8 cellular contexts compared by ENCODE assay signal in the genomic region with DNA sequence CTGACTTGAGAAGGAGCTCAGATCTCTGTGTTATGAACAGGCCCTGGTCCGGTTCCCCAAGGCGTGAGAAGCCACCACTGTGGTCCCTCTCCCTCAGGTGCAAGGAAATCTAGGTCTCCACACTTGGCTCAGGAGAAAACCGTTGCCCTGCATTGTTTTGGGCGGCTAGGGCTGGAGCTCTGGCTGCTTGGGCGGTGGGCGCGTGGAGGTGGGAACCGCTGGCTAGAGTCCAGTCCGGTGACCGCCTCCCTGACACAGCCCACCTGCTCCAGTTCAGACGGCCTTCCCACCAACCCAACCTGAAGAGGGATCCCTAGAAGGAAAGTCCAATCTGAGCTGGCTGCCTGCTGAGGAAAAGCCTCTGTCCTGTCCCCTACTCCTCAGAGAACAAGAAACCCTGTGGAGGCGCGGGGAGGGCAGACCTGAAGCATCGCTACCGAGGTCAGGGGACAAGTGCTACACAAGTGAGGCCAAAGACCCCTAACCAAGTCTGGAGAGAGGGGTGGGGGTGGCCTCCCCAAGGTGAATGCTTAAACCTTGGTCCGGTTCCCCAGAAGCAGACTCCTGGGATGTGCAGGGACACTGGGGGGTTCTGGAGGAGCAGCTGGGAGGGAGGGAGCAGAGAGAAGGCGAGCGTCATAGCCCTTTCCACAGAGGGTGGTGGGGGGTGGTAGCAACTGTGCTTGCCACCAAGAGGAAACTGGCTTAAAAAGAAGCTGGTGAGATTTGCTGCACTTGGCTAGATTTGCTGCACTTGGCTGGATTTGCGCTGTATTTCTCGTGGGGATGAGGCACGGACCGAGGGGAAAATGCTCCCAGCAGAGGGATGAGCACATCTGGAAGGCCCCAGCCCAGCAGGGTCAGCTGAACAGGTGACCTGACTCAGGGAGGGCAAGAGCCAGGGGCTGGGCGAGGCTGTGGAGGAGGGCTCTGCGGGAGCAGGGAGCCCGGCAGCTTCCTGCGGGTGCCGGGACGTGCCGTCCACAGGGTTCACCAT.
DNase-seq lines count a peak whose midpoint lies in the region; ATAC-seq and TF ChIP-seq lines count a peak whose summit lies in the region.
"Had no signal": no experiment of that assay in that cellular context is flagged by ENCODE, and none has a peak within 500 bp of the region (broad histone marks: within the 10 kb centered on the region; RNA-seq: fewer than 3 reads in every experiment).

No MANE protein-coding gene starts in this region.

- peak; percentile 17 for ATAC-seq in T-helper 17 cell
- ATAC-seq in stimulated activated naive B cell treated with anti-CD40 and anti-IgM and Interleukin-4, amounts not matched to agents 10 μg/mL and 1 μg/mL and 100 μg/mL, for 72 hours (replicated peaks) = no peak

- no peaks in the 10 kb centered on the region for H3K9me3 Mint-ChIP-seq in stimulated activated naive B cell treated with anti-CD40 and anti-IgM and Interleukin-4, amounts not matched to agents 10 μg/mL and 1 μg/mL and 100 μg/mL, for 72 hours

- peaks cover 79% of the 10 kb centered on the region for H3K4me1 Mint-ChIP-seq in T-helper 17 cell
- peaks cover 83 to 98% of the 10 kb centered on the region in 2 donors for H3K4me1 Mint-ChIP-seq in stimulated activated naive B cell treated with anti-CD40 and anti-IgM and Interleukin-4, amounts not matched to agents 10 μg/mL and 1 μg/mL and 100 μg/mL, for 72 hours

- H3K4me3 Mint-ChIP-seq in T-helper 17 cell = peak overlapping the region; percentile 92
- H3K4me3 Mint-ChIP-seq in stimulated activated naive B cell treated with anti-CD40 and anti-IgM and Interleukin-4, amounts not matched to agents 10 μg/mL and 1 μg/mL and 100 μg/mL, for 72 hours = peak overlapping the region; percentile 81 to 91

- no peaks in the 10 kb centered on the region for H3K27me3 Mint-ChIP-seq in T-helper 17 cell
- no peaks in the 10 kb centered on the region for H3K27me3 Mint-ChIP-seq in stimulated activated naive B cell treated with anti-CD40 and anti-IgM and Interleukin-4, amounts not matched to agents 10 μg/mL and 1 μg/mL and 100 μg/mL, for 72 hours

- DNase-seq in T-helper 17 cell (no peak), islet precursor cell (peak; percentile 74), DMS153 treated with DMSO at 0.1 percent for 48 hours (lab: John Stamatoyannopoulos, UW; ENCODE audit: unreplicated experiment) (no peak), NCI-H2081 treated with DMSO at 0.1 percent for 48 hours (lab: John Stamatoyannopoulos, UW) (no peak)
- DNase-seq in stimulated activated naive B cell treated with anti-CD40 and anti-IgM and Interleukin-4, amounts not matched to agents 10 μg/mL and 1 μg/mL and 100 μg/mL, for 72 hours = no peak
- no peak for DNase-seq in activated effector memory CD4-positive, alpha-beta T cell treated with Interleukin-2 at 50 U/mL for 16 hours
- DNase-seq: GOT3 had no signal

- peak overlapping the region; percentile 100 for H3K27ac Mint-ChIP-seq in T-helper 17 cell
- H3K27ac Mint-ChIP-seq in stimulated activated naive B cell treated with anti-CD40 and anti-IgM and Interleukin-4, amounts not matched to agents 10 μg/mL and 1 μg/mL and 100 μg/mL, for 72 hours = peak overlapping the region; percentile 97

- peak; percentile 29 for TF ChIP-seq POLR2A in GM18526 (IDR thresholded peaks at IDR 0.05; ENCODE audit: extremely low read depth, insufficient read length)

- H3K9me3 ChIP-seq in T-helper 17 cell (ENCODE audit: control insufficient read depth, low read length, poor library complexity, severe bottlenecking) = no peaks in the 10 kb centered on the region

- H3K36me3 Mint-ChIP-seq in T-helper 17 cell (ENCODE audit: low read depth) = no peaks in the 10 kb centered on the region
- H3K36me3 Mint-ChIP-seq in stimulated activated naive B cell treated with anti-CD40 and anti-IgM and Interleukin-4, amounts not matched to agents 10 μg/mL and 1 μg/mL and 100 μg/mL, for 72 hours = peaks cover 31 to 64% of the 10 kb centered on the region in 2 donors
